ENCODE assay signal across 9 cellular contexts in the genomic region with DNA sequence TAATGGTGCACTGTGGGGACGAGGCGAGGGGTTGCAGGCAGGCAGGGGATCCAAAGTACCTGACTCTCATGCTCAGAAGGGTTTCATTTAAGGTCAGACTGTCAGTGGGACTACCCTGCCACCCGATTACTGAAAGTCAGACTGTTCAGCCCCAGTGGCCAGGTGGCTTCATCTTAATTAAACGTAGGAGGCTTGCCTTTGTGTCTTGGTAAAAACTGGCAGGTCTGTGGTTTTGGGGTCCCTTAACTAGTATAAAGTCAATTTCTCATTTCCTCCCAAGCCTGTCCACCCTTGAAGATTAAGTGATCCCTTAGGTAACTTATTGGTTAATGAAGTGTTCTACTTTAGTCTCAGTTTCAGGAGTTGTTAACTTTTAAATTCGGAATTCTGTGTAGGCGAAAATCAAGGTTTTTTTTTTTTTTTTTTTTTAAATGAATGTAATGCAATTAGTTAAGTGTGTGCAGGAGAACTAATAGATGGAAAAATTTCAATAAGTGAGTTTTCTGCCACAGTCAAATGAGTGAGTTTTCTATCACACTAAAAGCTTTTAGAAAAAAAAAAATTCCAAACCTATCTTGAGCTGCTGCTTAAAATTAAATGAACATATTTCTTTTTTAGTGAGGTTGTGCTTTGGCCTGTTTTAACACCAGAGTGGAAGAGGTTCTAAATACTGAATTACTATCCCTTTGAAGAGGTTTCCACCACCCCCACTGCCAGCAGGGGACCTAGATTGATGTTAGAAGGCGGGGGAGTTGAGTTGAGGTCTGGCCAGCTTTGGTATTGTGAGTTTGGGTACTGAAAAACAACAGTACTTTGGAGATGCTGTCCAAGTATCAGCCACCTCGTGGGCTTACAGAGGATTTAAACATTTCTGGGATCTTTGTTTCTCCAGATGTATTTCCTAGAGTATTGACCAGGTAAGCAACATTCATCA. TPM values are rescaled to one million over a fixed set of nuclear protein-coding genes. Genes with fewer than 3 reads are reported as not detected.
DNase-seq lines count a peak whose midpoint lies in the region; ATAC-seq and TF ChIP-seq lines count a peak whose summit lies in the region.
"Had no signal": no experiment of that assay in that cellular context is flagged by ENCODE, and none has a peak within 500 bp of the region (broad histone marks: within the 10 kb centered on the region; RNA-seq: fewer than 3 reads in every experiment).

No MANE protein-coding gene starts in this region.

- H3K9me3 ChIP-seq in uterus (no peaks in the 10 kb centered on the region), left lung (no peaks in the 10 kb centered on the region)

- H3K4me3 ChIP-seq in uterus (no peak overlapping the region), left lung (no peak overlapping the region)

- peak in 3 of 4 experiments; percentile 3 to 15 (median 12) for TF ChIP-seq CTCF in uterus (IDR thresholded peaks at IDR 0.05)
- no peak for TF ChIP-seq CTCF in left lung (IDR thresholded peaks at IDR 0.05)

- H3K36me3 ChIP-seq in uterus (no peaks in the 10 kb centered on the region), left lung (no peaks in the 10 kb centered on the region)

- no peak for DNase-seq in activated T-cell treated with anti-CD3 and anti-CD28 coated beads, Interleukin-2, amount 50 U/mL, for 24 hours
- no peak for DNase-seq in activated T-cell treated with anti-CD3 and anti-CD28 coated beads, Interleukin-2, amount 50 U/mL, for 48 hours
- DNase-seq in NAMALWA (ENCODE audit: low spot score) = peak; percentile 52
- DNase-seq in uterus = peak in 1 of 2 donors; percentile 61
- DNase-seq in HuH-7.5 (ENCODE audit: low spot score) = no peak
- no peak for DNase-seq in NCI-H2196 (lab: John Stamatoyannopoulos, UW; ENCODE audit: unreplicated experiment)
- no peak for DNase-seq in left lung
- DNase-seq: NCI-H526 had no signal

- H3K4me1 Mint-ChIP-seq in activated T-cell treated with anti-CD3 and anti-CD28 coated beads, Interleukin-2, amount 50 U/mL, for 24 hours (ENCODE audit: low read depth) = peaks cover 62% of the 10 kb centered on the region

- H3K27ac Mint-ChIP-seq in activated T-cell treated with anti-CD3 and anti-CD28 coated beads, Interleukin-2, amount 50 U/mL, for 24 hours = peak overlapping the region; percentile 60

- H3K4me1 ChIP-seq in uterus (peaks cover 14 to 25% of the 10 kb centered on the region in 2 donors), left lung (peaks cover 7 to 36% of the 10 kb centered on the region in 2 donors)

- no peaks in the 10 kb centered on the region for H3K9me3 Mint-ChIP-seq in activated T-cell treated with anti-CD3 and anti-CD28 coated beads, Interleukin-2, amount 50 U/mL, for 24 hours

- TF ChIP-seq POLR2A in uterus (IDR thresholded peaks at IDR 0.05) = no peak

- H3K36me3 Mint-ChIP-seq in activated T-cell treated with anti-CD3 and anti-CD28 coated beads, Interleukin-2, amount 50 U/mL, for 24 hours (ENCODE audit: low read depth) = peaks cover 20% of the 10 kb centered on the region

- H3K27me3 ChIP-seq in uterus (no peaks in the 10 kb centered on the region), left lung (no peaks in the 10 kb centered on the region)

- no peak overlapping the region for H3K4me3 Mint-ChIP-seq in activated T-cell treated with anti-CD3 and anti-CD28 coated beads, Interleukin-2, amount 50 U/mL, for 24 hours

- no peaks in the 10 kb centered on the region for H3K27me3 Mint-ChIP-seq in activated T-cell treated with anti-CD3 and anti-CD28 coated beads, Interleukin-2, amount 50 U/mL, for 24 hours

- peak overlapping the region; percentile 48 to 91 for H3K27ac ChIP-seq in uterus
- H3K27ac ChIP-seq in left lung = no peak overlapping the region

- ATAC-seq in HG02840 (IDR thresholded peaks at IDR 0.05; ENCODE audit: low FRiP score, unreplicated experiment) (peak; percentile 68), left lung (no peak)

- intact Hi-C loops in uterus (cut with DNase I; ENCODE audit: low total_unique reads) = loop anchor here (10.0 kb wide), 1 partner anchor 76 kb away; no protein-coding TSS in a partner anchor
- intact Hi-C loops in left lung (cut with DNase I) = no loop called here

RNA-seq across cellular contexts. Expression of a gene that starts 15.2 kb away (rescaled TPM):
- total RNA-seq in uterus (100 to 1,000 TPM in 3 of 4 donors, 10 to 100 TPM in 1; 98.2 to 224 (median 141) TPM), left lung (10 to 100 TPM; 39.7 to 57.3 TPM)

RNA-seq across cellular contexts. Expression of a gene that starts 41.2 kb away (rescaled TPM):
- total RNA-seq in uterus (10 to 100 TPM; 17.9 to 71.3 (median 30.3) TPM), left lung (10 to 100 TPM; 34.3 to 43.9 TPM)

Comparison
In these comparisons a context has a peak if more than half of its experiments do, and no peak if none do; other contexts are left out.
1. H3K27ac ChIP-seq: peak in uterus (2 of 2); none in left lung (0 of 2).
2. CTCF ChIP-seq: peak in uterus (3 of 4); none in left lung (0 of 2).